10 cellular contexts compared by ENCODE assay signal in genomic region chr9:136760834-136761544, GRCh38. TPM values are rescaled to one million over a fixed set of nuclear protein-coding genes. Genes with fewer than 3 reads are reported as not detected.
DNase-seq lines count a peak whose midpoint lies in the region; ATAC-seq and TF ChIP-seq lines count a peak whose summit lies in the region.
"Not testable (repeated sequence)": the region's sequence is repeated elsewhere in the genome, so short reads cannot be mapped to it uniquely, and the experiment has no call there.
"Had no signal": no experiment of that assay in that cellular context is flagged by ENCODE, and none has a peak within 500 bp of the region (broad histone marks: within the 10 kb centered on the region; RNA-seq: fewer than 3 reads in every experiment).

No MANE protein-coding gene starts in this region.

- H3K79me1 ChIP-seq in mesenchymal stem cell (replicated peaks; ENCODE audit: low read length, poor library complexity, severe bottlenecking), result not testable (repeated sequence)

- not testable (repeated sequence) for H3K9me3 Mint-ChIP-seq in stimulated activated naive B cell treated with anti-CD40 and anti-IgM and Interleukin-4, amounts not matched to agents 10 μg/mL and 1 μg/mL and 100 μg/mL, for 72 hours

- ATAC-seq in stimulated activated naive B cell treated with anti-CD40 and anti-IgM and Interleukin-4, amounts not matched to agents 10 μg/mL and 1 μg/mL and 100 μg/mL, for 72 hours (replicated peaks), result peak; percentile 26 to 54

- not testable (repeated sequence) for H2BK5ac ChIP-seq in mesenchymal stem cell (ENCODE audit: low read depth, low read length, poor library complexity, severe bottlenecking)

- H3K27me3 Mint-ChIP-seq in stimulated activated naive B cell treated with anti-CD40 and anti-IgM and Interleukin-4, amounts not matched to agents 10 μg/mL and 1 μg/mL and 100 μg/mL, for 72 hours, result not testable (repeated sequence)

- H2BK15ac ChIP-seq in mesenchymal stem cell (ENCODE audit: low read depth, poor library complexity, severe bottlenecking), result not testable (repeated sequence)

- not testable (repeated sequence) for H4K20me1 ChIP-seq in GM23248 (ENCODE audit: insufficient read depth)

- H3K4me3 Mint-ChIP-seq in stimulated activated naive B cell treated with anti-CD40 and anti-IgM and Interleukin-4, amounts not matched to agents 10 μg/mL and 1 μg/mL and 100 μg/mL, for 72 hours, result peak overlapping the region in 1 of 2 donors; percentile 44

- peak overlapping the region; percentile 73 for H2AFZ ChIP-seq in GM23248
- H2AFZ ChIP-seq in mesenchymal stem cell (ENCODE audit: low read depth, low read length), result not testable (repeated sequence)

- not testable (repeated sequence) for H4K91ac ChIP-seq in mesenchymal stem cell (ENCODE audit: low read length)

- H3K4me1 Mint-ChIP-seq in stimulated activated naive B cell treated with anti-CD40 and anti-IgM and Interleukin-4, amounts not matched to agents 10 μg/mL and 1 μg/mL and 100 μg/mL, for 72 hours, result peaks cover 31 to 54% of the 10 kb centered on the region in 2 donors

- not testable (repeated sequence) for H3K79me2 ChIP-seq in GM23248 (ENCODE audit: insufficient read depth)

- H3K27ac ChIP-seq in GM23248; mesenchymal stem cell (ENCODE audit: low read length, poor library complexity, severe bottlenecking): not testable (repeated sequence)

- not testable (repeated sequence) for H2BK120ac ChIP-seq in mesenchymal stem cell (ENCODE audit: low read depth, low read length)

- H3K4me2 ChIP-seq in GM23248 (ENCODE audit: unreplicated experiment); mesenchymal stem cell (ENCODE audit: low read length, poor library complexity, severe bottlenecking): not testable (repeated sequence)

- H3K23ac ChIP-seq in mesenchymal stem cell (ENCODE audit: low read length in 2 of 2), result not testable (repeated sequence)

- not testable (repeated sequence) for H3K9me2 ChIP-seq in GM23248 (ENCODE audit: insufficient read depth)

- peak; percentile 77 for TF ChIP-seq CTCF in fibroblast of the aortic adventitia (IDR thresholded peaks at IDR 0.05; ENCODE audit: insufficient read depth, low read length)

- peak; percentile 42 for DNase-seq in CD1c-positive myeloid dendritic cell (ENCODE audit: extremely low spot score)
- peak; percentile 84 for DNase-seq in GM23248
- peak; percentile 41 for DNase-seq in NCI-H1436 (lab: John Stamatoyannopoulos, UW)
- DNase-seq in SHP77 (lab: John Stamatoyannopoulos, UW), result peak; percentile 57 to 65
- DNase-seq in adipocyte (ENCODE audit: low read depth), result peak; percentile 77
- peak; percentile 66 for DNase-seq in fibroblast of the aortic adventitia (ENCODE audit: low read depth)
- DNase-seq in mesenchymal stem cell, result peak; percentile 76
- not testable (repeated sequence) for DNase-seq in stimulated activated naive B cell treated with anti-CD40 and anti-IgM and Interleukin-4, amounts not matched to agents 10 μg/mL and 1 μg/mL and 100 μg/mL, for 72 hours

- H3K27ac Mint-ChIP-seq in stimulated activated naive B cell treated with anti-CD40 and anti-IgM and Interleukin-4, amounts not matched to agents 10 μg/mL and 1 μg/mL and 100 μg/mL, for 72 hours, result peak overlapping the region; percentile 14

- H3K14ac ChIP-seq in mesenchymal stem cell (ENCODE audit: low read length in 2 of 2), result not testable (repeated sequence)

- H3K9ac ChIP-seq in GM23248; adipocyte (ENCODE audit: low read length); mesenchymal stem cell (ENCODE audit: low read length): not testable (repeated sequence)

- peak overlapping the region; percentile 78 for H4K8ac ChIP-seq in mesenchymal stem cell (ENCODE audit: low read length)

- not testable (repeated sequence) for H3K4me3 ChIP-seq in GM23248; adipocyte (ENCODE audit: low read length); fibroblast of the aortic adventitia (ENCODE audit: low read depth, low read length); mesenchymal stem cell (ENCODE audit: insufficient read depth in 1 of 2, low read depth in 1 of 2, low read length in 2 of 2)

- H3K18ac ChIP-seq in mesenchymal stem cell (ENCODE audit: low read depth in 1 of 2, low read length in 2 of 2), result not testable (repeated sequence)

- H2BK12ac ChIP-seq in mesenchymal stem cell (ENCODE audit: low read length in 2 of 2), result not testable (repeated sequence)

- not testable (repeated sequence) for H3K36me3 ChIP-seq in GM23248 (ENCODE audit: low read depth); adipocyte (ENCODE audit: control insufficient read depth, insufficient read depth, low read length, severe bottlenecking); mesenchymal stem cell (ENCODE audit: control insufficient read depth in 1 of 2, insufficient read depth in 2 of 2, low read depth in 1 of 2, low read length in 2 of 2)

- H3K4me1 ChIP-seq in GM23248 (ENCODE audit: insufficient read depth); adipocyte (ENCODE audit: control insufficient read depth, insufficient read depth, low read length); mesenchymal stem cell (ENCODE audit: control insufficient read depth, insufficient read depth, low read depth, low read length): not testable (repeated sequence)

- not testable (repeated sequence) for H3F3A ChIP-seq in GM23248 (ENCODE audit: insufficient read depth)

- 25 to 28% methylated on average over 21 to 22 of the region's 22 CpGs for WGBS in GM23248 (ENCODE audit: low coverage in 1 of 2, low lambda C conversion rate in 2 of 2, missing lambda C conversion rate in 2 of 2), 2 experiments
- 57% methylated on average over 22 of the region's 22 CpGs for WGBS in mesenchymal stem cell

- H2AK5ac ChIP-seq in mesenchymal stem cell (ENCODE audit: low read length, severe bottlenecking), result not testable (repeated sequence)

- H3K36me3 Mint-ChIP-seq in stimulated activated naive B cell treated with anti-CD40 and anti-IgM and Interleukin-4, amounts not matched to agents 10 μg/mL and 1 μg/mL and 100 μg/mL, for 72 hours, result not testable (repeated sequence)

- in situ Hi-C loops in GM23248 (cut with MboI), result not testable (repeated sequence)

- H3K9me3 ChIP-seq in GM23248 (ENCODE audit: low read depth); adipocyte (ENCODE audit: control insufficient read depth, low read length); mesenchymal stem cell (ENCODE audit: control insufficient read depth, low read length): not testable (repeated sequence)

- H3K4ac ChIP-seq in mesenchymal stem cell (ENCODE audit: low read depth in 1 of 2, low read length in 2 of 2), result not testable (repeated sequence)

- H3K27me3 ChIP-seq in GM23248 (replicated peaks; ENCODE audit: insufficient read depth), result not testable (repeated sequence)
- peaks cover 27% of the 10 kb centered on the region for H3K27me3 ChIP-seq in adipocyte (replicated peaks; ENCODE audit: control insufficient read depth, insufficient read depth, low read length)
- H3K27me3 ChIP-seq in mesenchymal stem cell (ENCODE audit: control insufficient read depth in 1 of 2, insufficient read depth in 1 of 2, low read length in 2 of 2), result peaks cover 28 to 46% of the 10 kb centered on the region in 2 experiments

RNA-seq across cellular contexts. Expression of gene LCN8, which starts 2.9 kb away (rescaled TPM):
- not detected in 2 replicates for total RNA-seq in GM23248 (2014; rRNA removed; shearing (Covaris generic))
- not detected in 2 replicates for polyA plus RNA-seq in GM23248 (2016; fragmentation: Nextera tagmentation; extraction: Ambion mirVana)
- not detected in 2 replicates for total RNA-seq in fibroblast of the aortic adventitia (ENCODE audit: low replicate concordance)
- polyA plus RNA-seq in mesenchymal stem cell (2013, experiment 1 of 2), result not detected
- polyA plus RNA-seq in mesenchymal stem cell (2013, experiment 2 of 2), result not detected
- total RNA-seq: activated T-cell treated with anti-CD3 and anti-CD28 coated beads, Interleukin-2, amount 50 U/mL, for 4 hours; frontal cortex had no signal

RNA-seq across cellular contexts. Expression of gene LCN15, which starts 3.3 kb away (rescaled TPM):
- not detected in 2 replicates for total RNA-seq in GM23248 (2014; rRNA removed; shearing (Covaris generic))
- not detected in 2 replicates for polyA plus RNA-seq in GM23248 (2016; fragmentation: Nextera tagmentation; extraction: Ambion mirVana)
- not detected in 2 replicates for total RNA-seq in fibroblast of the aortic adventitia (ENCODE audit: low replicate concordance)
- not detected for polyA plus RNA-seq in mesenchymal stem cell (2013, experiment 1 of 2)
- not detected for polyA plus RNA-seq in mesenchymal stem cell (2013, experiment 2 of 2)
- total RNA-seq: activated T-cell treated with anti-CD3 and anti-CD28 coated beads, Interleukin-2, amount 50 U/mL, for 4 hours; frontal cortex had no signal

RNA-seq across cellular contexts. Expression of gene LCN6, which starts 12.7 kb away (rescaled TPM):
- total RNA-seq in GM23248 (2014; rRNA removed; shearing (Covaris generic)), result not detected in 2 replicates
- polyA plus RNA-seq in GM23248 (2016; fragmentation: Nextera tagmentation; extraction: Ambion mirVana), result not detected in 2 replicates
- total RNA-seq in fibroblast of the aortic adventitia (ENCODE audit: low replicate concordance), result not detected in 2 replicates
- not detected for polyA plus RNA-seq in mesenchymal stem cell (2013, experiment 1 of 2)
- not detected for polyA plus RNA-seq in mesenchymal stem cell (2013, experiment 2 of 2)
- total RNA-seq: activated T-cell treated with anti-CD3 and anti-CD28 coated beads, Interleukin-2, amount 50 U/mL, for 4 hours; frontal cortex had no signal

RNA-seq across cellular contexts. Expression of gene LCN10, which starts 18.2 kb away (rescaled TPM):
- total RNA-seq in GM23248 (2014; rRNA removed; shearing (Covaris generic)), result not detected in 2 replicates
- not detected in 2 replicates for polyA plus RNA-seq in GM23248 (2016; fragmentation: Nextera tagmentation; extraction: Ambion mirVana)
- not detected in 2 replicates for total RNA-seq in fibroblast of the aortic adventitia (ENCODE audit: low replicate concordance)
- not detected for polyA plus RNA-seq in mesenchymal stem cell (2013, experiment 1 of 2)
- not detected for polyA plus RNA-seq in mesenchymal stem cell (2013, experiment 2 of 2)
- total RNA-seq: frontal cortex had no signal

RNA-seq across cellular contexts. Expression of gene TMEM141, which starts 30.2 kb away (rescaled TPM):
- 51.3 and 51.7 TPM in 2 replicates for total RNA-seq in GM23248 (2014; rRNA removed; shearing (Covaris generic))
- 59.4 and 61.8 TPM in 2 replicates for polyA plus RNA-seq in GM23248 (2016; fragmentation: Nextera tagmentation; extraction: Ambion mirVana)
- 9.4 and 30.8 TPM in 2 replicates for total RNA-seq in fibroblast of the aortic adventitia (ENCODE audit: low replicate concordance)
- polyA plus RNA-seq in mesenchymal stem cell (2013, experiment 1 of 2), result 58.1 TPM
- polyA plus RNA-seq in mesenchymal stem cell (2013, experiment 2 of 2), result 53.8 TPM
